In genomic region chr4:106315968-106316772, GRCh38 we compare ENCODE assay signal across 8 cellular contexts. TPM values are rescaled to one million over a fixed set of nuclear protein-coding genes. Genes with fewer than 3 reads are reported as not detected.
DNase-seq lines count a peak whose midpoint lies in the region; ATAC-seq and TF ChIP-seq lines count a peak whose summit lies in the region.

TSS of gene AIMP1 (plus strand) at chr4:106316550. CDS start at chr4:106325010, 8,460 bp downstream.
TSS of gene TBCK (minus strand) at chr4:106316209. CDS start at chr4:106308960, 7,249 bp downstream.

- TF ChIP-seq POLR2A in GM15510 (IDR thresholded peaks at IDR 0.05; ENCODE audit: borderline replicate concordance, extremely low read depth, insufficient read length), result peak; percentile 67

- TF ChIP-seq CTCF in left ventricle myocardium inferior (IDR thresholded peaks at IDR 0.05; ENCODE audit: borderline replicate concordance), result no peak
- TF ChIP-seq CTCF in progenitor cell of endocrine pancreas (IDR thresholded peaks at IDR 0.05; ENCODE audit: unreplicated experiment), result no peak

- H3K4me1 Mint-ChIP-seq in progenitor cell of endocrine pancreas (ENCODE audit: low read depth), result peaks cover 14% of the 10 kb centered on the region

- peak within 1 kb of the TSS; percentile 76 for H3K4me3 ChIP-seq in left ventricle myocardium inferior

- H3K9me3 Mint-ChIP-seq in progenitor cell of endocrine pancreas (ENCODE audit: low read depth), result no peaks in the 10 kb centered on the region

- H3K27me3 Mint-ChIP-seq in progenitor cell of endocrine pancreas, result no peaks in the 10 kb centered on the region

- H3K4me1 ChIP-seq in left ventricle myocardium inferior, result peaks cover 56% of the 10 kb centered on the region

- H3K27me3 ChIP-seq in left ventricle myocardium inferior (ENCODE audit: low read depth), result no peaks in the 10 kb centered on the region

- intact Hi-C loops in left ventricle myocardium inferior (cut with micrococcal nuclease), result no loop called here

- peaks cover 11% of the 10 kb centered on the region for H3K36me3 Mint-ChIP-seq in progenitor cell of endocrine pancreas (ENCODE audit: insufficient read depth)

- peak; percentile 81 for ATAC-seq in HG02884 (IDR thresholded peaks at IDR 0.05; ENCODE audit: unreplicated experiment)

- H3K4me3 Mint-ChIP-seq in progenitor cell of endocrine pancreas (ENCODE audit: low read depth), result no peak within 1 kb of the TSS

- peak; percentile 61 for DNase-seq in NCI-H146 treated with DMSO at 0.1 percent for 48 hours (lab: John Stamatoyannopoulos, UW; ENCODE audit: unreplicated experiment)
- DNase-seq in T-helper 1 cell, result peak; percentile 72 to 90 (median 79)
- peak; percentile 63 to 97 (median 86) for DNase-seq in amygdala (lab: John Stamatoyannopoulos, UW)
- peak; percentile 89 for DNase-seq in left ventricle myocardium inferior
- DNase-seq in progenitor cell of endocrine pancreas (ENCODE audit: low spot score, unreplicated experiment), result peak; percentile 77
- DNase-seq in ureter (ENCODE audit: low spot score), result peak; percentile 92

- peak within 1 kb of the TSS; percentile 92 for H3K27ac ChIP-seq in left ventricle myocardium inferior (replicated peaks)

- H3K9me3 ChIP-seq in left ventricle myocardium inferior (replicated peaks), result no peaks in the 10 kb centered on the region

- peaks cover 6% of the 10 kb centered on the region for H3K36me3 ChIP-seq in left ventricle myocardium inferior

- peak within 1 kb of the TSS; percentile 89 for H3K27ac Mint-ChIP-seq in progenitor cell of endocrine pancreas

RNA-seq across cellular contexts. Expression of gene AIMP1, which starts in this region (rescaled TPM):
- total RNA-seq in left ventricle myocardium inferior, result 36.4 TPM
- 34.0 and 36.3 TPM in 2 replicates for total RNA-seq in progenitor cell of endocrine pancreas
- total RNA-seq in ureter, result 58.3 TPM

RNA-seq across cellular contexts. Expression of gene TBCK, which starts in this region (rescaled TPM):
- total RNA-seq in left ventricle myocardium inferior, result 20.3 TPM
- total RNA-seq in progenitor cell of endocrine pancreas, result 77.8 and 83.1 TPM in 2 replicates
- total RNA-seq in ureter, result 64.5 TPM

Comparison
In these comparisons a context has a peak if more than half of its experiments do, and no peak if none do; other contexts are left out.
1. Peak in every context shown above with its lines: DNase-seq, ATAC-seq, H3K4me3 ChIP-seq and H3K27ac ChIP-seq.